Comparison of ENCODE assay signal across 1 cellular context in genomic region chr9:91193658-91194391, GRCh38.
TF ChIP-seq lines count a peak whose summit lies in the region.

No MANE protein-coding gene starts in this region.

TF ChIP-seq in WTC11, 78 proteins besides CTCF, POLR2A, EP300 and RAD21 (continued from another document):
- TF ChIP-seq SP1 (CRISPR knock-in tag; conservative IDR thresholded peaks at IDR 0.05) (peak; percentile 38; the same call in 1 of the 2 replicates), ZNF396 (CRISPR knock-in tag; IDR thresholded peaks at IDR 0.05; ENCODE audit: borderline replicate concordance) (no peak), GRHL2 (CRISPR knock-in tag; IDR thresholded peaks at IDR 0.05; ENCODE audit: insufficient replicate concordance, severe bottlenecking) (no peak), FOXJ3 (CRISPR knock-in tag; IDR thresholded peaks at IDR 0.05; ENCODE audit: borderline replicate concordance) (0 out of 2 replicates have a peak, but pooled peaks have one; percentile 55), HMGA2 (CRISPR knock-in tag; IDR thresholded peaks at IDR 0.05) (no peak), FOXP1 (CRISPR knock-in tag; IDR thresholded peaks at IDR 0.05; ENCODE audit: borderline replicate concordance) (peak; percentile 92; the same call in 1 of the 2 replicates), TEAD1 (CRISPR knock-in tag; IDR thresholded peaks at IDR 0.05) (peak; percentile 93), ESRRA (CRISPR knock-in tag; IDR thresholded peaks at IDR 0.05; ENCODE audit: borderline replicate concordance) (peak; percentile 64; the same call in 1 of the 2 replicates), ZNF317 (CRISPR knock-in tag; IDR thresholded peaks at IDR 0.05; ENCODE audit: borderline replicate concordance, low read depth) (peak; percentile 50; the same call in 1 of the 2 replicates), ZNF263 (CRISPR knock-in tag; IDR thresholded peaks at IDR 0.05; ENCODE audit: low read depth) (no peak), GABPB1 (CRISPR knock-in tag; IDR thresholded peaks at IDR 0.05) (peak; percentile 86), NR1H2 (CRISPR knock-in tag; IDR thresholded peaks at IDR 0.05) (peak; percentile 73; the same call in 1 of the 2 replicates), NR2C2 (CRISPR knock-in tag; IDR thresholded peaks at IDR 0.05) (peak; percentile 68), FOXK1 (CRISPR knock-in tag; IDR thresholded peaks at IDR 0.05) (peak; percentile 45; the same call in 1 of the 2 replicates), ZBTB43 (CRISPR knock-in tag; IDR thresholded peaks at IDR 0.05) (peak; percentile 87), E2F5 (CRISPR knock-in tag; IDR thresholded peaks at IDR 0.05) (peak; percentile 80), ZNF219 (CRISPR knock-in tag; IDR thresholded peaks at IDR 0.05; ENCODE audit: borderline replicate concordance) (0 out of 2 replicates have a peak, but pooled peaks have one; percentile 30), MXD4 (CRISPR knock-in tag; IDR thresholded peaks at IDR 0.05; ENCODE audit: borderline replicate concordance) (no peak), ARID4B (CRISPR knock-in tag; IDR thresholded peaks at IDR 0.05; ENCODE audit: borderline replicate concordance) (peak; percentile 77; the same call in 1 of the 2 replicates), MAX (CRISPR knock-in tag; IDR thresholded peaks at IDR 0.05) (peak; percentile 98), MYBL2 (CRISPR knock-in tag; IDR thresholded peaks at IDR 0.05) (peak; percentile 64; the same call in 1 of the 2 replicates), ATF1 (CRISPR knock-in tag; IDR thresholded peaks at IDR 0.05) (no peak), SMAD3 (CRISPR knock-in tag; IDR thresholded peaks at IDR 0.05; ENCODE audit: borderline replicate concordance) (peak; percentile 74), TP53 (CRISPR knock-in tag; IDR thresholded peaks at IDR 0.05) (0 out of 2 replicates have a peak, but pooled peaks have one; percentile 64), NFE2L1 (CRISPR knock-in tag; IDR thresholded peaks at IDR 0.05) (peak; percentile 89), ELF4 (CRISPR knock-in tag; IDR thresholded peaks at IDR 0.05; ENCODE audit: low read depth) (no peak), CREB1 (CRISPR knock-in tag; IDR thresholded peaks at IDR 0.05) (peak; percentile 87; the same call in 1 of the 2 replicates), ETV6 (CRISPR knock-in tag; IDR thresholded peaks at IDR 0.05) (peak; percentile 91), OVOL2 (CRISPR knock-in tag; IDR thresholded peaks at IDR 0.05; ENCODE audit: borderline replicate concordance) (no peak), ZNF121 (CRISPR knock-in tag; IDR thresholded peaks at IDR 0.05) (no peak), JAZF1 (CRISPR knock-in tag; IDR thresholded peaks at IDR 0.05) (no peak)
- TF ChIP-seq, protein P1, sequence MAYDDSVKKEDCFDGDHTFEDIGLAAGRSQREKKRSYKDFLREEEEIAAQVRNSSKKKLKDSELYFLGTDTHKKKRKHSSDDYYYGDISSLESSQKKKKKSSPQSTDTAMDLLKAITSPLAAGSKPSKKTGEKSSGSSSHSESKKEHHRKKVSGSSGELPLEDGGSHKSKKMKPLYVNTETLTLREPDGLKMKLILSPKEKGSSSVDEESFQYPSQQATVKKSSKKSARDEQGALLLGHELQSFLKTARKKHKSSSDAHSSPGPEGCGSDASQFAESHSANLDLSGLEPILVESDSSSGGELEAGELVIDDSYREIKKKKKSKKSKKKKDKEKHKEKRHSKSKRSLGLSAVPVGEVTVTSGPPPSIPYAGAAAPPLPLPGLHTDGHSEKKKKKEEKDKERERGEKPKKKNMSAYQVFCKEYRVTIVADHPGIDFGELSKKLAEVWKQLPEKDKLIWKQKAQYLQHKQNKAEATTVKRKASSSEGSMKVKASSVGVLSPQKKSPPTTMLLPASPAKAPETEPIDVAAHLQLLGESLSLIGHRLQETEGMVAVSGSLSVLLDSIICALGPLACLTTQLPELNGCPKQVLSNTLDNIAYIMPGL (CRISPR knock-in tag; IDR thresholded peaks at IDR 0.05), result no peak
- TF ChIP-seq, protein P2, sequence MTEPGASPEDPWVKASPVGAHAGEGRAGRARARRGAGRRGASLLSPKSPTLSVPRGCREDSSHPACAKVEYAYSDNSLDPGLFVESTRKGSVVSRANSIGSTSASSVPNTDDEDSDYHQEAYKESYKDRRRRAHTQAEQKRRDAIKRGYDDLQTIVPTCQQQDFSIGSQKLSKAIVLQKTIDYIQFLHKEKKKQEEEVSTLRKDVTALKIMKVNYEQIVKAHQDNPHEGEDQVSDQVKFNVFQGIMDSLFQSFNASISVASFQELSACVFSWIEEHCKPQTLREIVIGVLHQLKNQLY (CRISPR knock-in tag; IDR thresholded peaks at IDR 0.05), result no peak
- TF ChIP-seq, protein P3, sequence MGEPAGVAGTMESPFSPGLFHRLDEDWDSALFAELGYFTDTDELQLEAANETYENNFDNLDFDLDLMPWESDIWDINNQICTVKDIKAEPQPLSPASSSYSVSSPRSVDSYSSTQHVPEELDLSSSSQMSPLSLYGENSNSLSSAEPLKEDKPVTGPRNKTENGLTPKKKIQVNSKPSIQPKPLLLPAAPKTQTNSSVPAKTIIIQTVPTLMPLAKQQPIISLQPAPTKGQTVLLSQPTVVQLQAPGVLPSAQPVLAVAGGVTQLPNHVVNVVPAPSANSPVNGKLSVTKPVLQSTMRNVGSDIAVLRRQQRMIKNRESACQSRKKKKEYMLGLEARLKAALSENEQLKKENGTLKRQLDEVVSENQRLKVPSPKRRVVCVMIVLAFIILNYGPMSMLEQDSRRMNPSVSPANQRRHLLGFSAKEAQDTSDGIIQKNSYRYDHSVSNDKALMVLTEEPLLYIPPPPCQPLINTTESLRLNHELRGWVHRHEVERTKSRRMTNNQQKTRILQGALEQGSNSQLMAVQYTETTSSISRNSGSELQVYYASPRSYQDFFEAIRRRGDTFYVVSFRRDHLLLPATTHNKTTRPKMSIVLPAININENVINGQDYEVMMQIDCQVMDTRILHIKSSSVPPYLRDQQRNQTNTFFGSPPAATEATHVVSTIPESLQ (CRISPR knock-in tag; IDR thresholded peaks at IDR 0.05), result 0 out of 2 replicates have a peak, but pooled peaks have one; percentile 23
- TF ChIP-seq, protein P4, sequence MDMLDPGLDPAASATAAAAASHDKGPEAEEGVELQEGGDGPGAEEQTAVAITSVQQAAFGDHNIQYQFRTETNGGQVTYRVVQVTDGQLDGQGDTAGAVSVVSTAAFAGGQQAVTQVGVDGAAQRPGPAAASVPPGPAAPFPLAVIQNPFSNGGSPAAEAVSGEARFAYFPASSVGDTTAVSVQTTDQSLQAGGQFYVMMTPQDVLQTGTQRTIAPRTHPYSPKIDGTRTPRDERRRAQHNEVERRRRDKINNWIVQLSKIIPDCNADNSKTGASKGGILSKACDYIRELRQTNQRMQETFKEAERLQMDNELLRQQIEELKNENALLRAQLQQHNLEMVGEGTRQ (CRISPR knock-in tag; IDR thresholded peaks at IDR 0.05), result no peak
- TF ChIP-seq, protein P5, sequence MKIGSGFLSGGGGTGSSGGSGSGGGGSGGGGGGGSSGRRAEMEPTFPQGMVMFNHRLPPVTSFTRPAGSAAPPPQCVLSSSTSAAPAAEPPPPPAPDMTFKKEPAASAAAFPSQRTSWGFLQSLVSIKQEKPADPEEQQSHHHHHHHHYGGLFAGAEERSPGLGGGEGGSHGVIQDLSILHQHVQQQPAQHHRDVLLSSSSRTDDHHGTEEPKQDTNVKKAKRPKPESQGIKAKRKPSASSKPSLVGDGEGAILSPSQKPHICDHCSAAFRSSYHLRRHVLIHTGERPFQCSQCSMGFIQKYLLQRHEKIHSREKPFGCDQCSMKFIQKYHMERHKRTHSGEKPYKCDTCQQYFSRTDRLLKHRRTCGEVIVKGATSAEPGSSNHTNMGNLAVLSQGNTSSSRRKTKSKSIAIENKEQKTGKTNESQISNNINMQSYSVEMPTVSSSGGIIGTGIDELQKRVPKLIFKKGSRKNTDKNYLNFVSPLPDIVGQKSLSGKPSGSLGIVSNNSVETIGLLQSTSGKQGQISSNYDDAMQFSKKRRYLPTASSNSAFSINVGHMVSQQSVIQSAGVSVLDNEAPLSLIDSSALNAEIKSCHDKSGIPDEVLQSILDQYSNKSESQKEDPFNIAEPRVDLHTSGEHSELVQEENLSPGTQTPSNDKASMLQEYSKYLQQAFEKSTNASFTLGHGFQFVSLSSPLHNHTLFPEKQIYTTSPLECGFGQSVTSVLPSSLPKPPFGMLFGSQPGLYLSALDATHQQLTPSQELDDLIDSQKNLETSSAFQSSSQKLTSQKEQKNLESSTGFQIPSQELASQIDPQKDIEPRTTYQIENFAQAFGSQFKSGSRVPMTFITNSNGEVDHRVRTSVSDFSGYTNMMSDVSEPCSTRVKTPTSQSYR (CRISPR knock-in tag; IDR thresholded peaks at IDR 0.05), result peak; percentile 94
